ENCODE assay signal across 8 cellular contexts in genomic region chr15:82709081-82709420, GRCh38. TPM values are rescaled to one million over a fixed set of nuclear protein-coding genes. Genes with fewer than 3 reads are reported as not detected.
DNase-seq lines count a peak whose midpoint lies in the region; ATAC-seq, FAIRE-seq and TF ChIP-seq lines count a peak whose summit lies in the region.

No MANE protein-coding gene starts in this region.

- ATAC-seq in IMR-90 (ENCODE audit: low read depth) (no peak), K562 (no peak), HG02571 (IDR thresholded peaks at IDR 0.05; ENCODE audit: unreplicated experiment) (no peak), GM19467 (IDR thresholded peaks at IDR 0.05; ENCODE audit: unreplicated experiment) (no peak), GM18870 (IDR thresholded peaks at IDR 0.05; ENCODE audit: unreplicated experiment) (no peak)
- no peak for ATAC-seq in naive thymus-derived CD4-positive, alpha-beta T cell
- ATAC-seq in natural killer cell treated with Interleukin-12 subunit alpha and Interleukin-12 subunit beta and Interleukin-15 and Interleukin-18, amount 100 ng/mL, for 72 hours = no peak

- H3K27ac Mint-ChIP-seq in naive thymus-derived CD4-positive, alpha-beta T cell = no peak overlapping the region
- no peak overlapping the region for H3K27ac Mint-ChIP-seq in natural killer cell treated with Interleukin-12 subunit alpha and Interleukin-12 subunit beta and Interleukin-15 and Interleukin-18, amount 100 ng/mL, for 72 hours

- H3K4me1 ChIP-seq in IMR-90 (ENCODE audit: control insufficient read depth, insufficient read depth, low read length) (peaks cover 2% of the 10 kb centered on the region; the same call in 1 of the 2 replicates), K562 (replicated peaks in 1 of 2; ENCODE audit: control insufficient read depth in 2 of 2, insufficient read depth in 2 of 2, low read length in 2 of 2) (peaks cover 0 to 20% of the 10 kb centered on the region in 2 experiments; a peak in 3 of 5 replicates)
- peaks cover 0 to 4% of the 10 kb centered on the region in 2 donors for H3K4me1 ChIP-seq in naive thymus-derived CD4-positive, alpha-beta T cell (ENCODE audit: control insufficient read depth in 2 of 2, insufficient read depth in 2 of 2, low read length in 2 of 2)

- H2BK120ac ChIP-seq in IMR-90 (ENCODE audit: low read depth, low read length) = no peak overlapping the region

- no peak overlapping the region for H3K23ac ChIP-seq in IMR-90 (ENCODE audit: low read depth, low read length)

- H2AK5ac ChIP-seq in IMR-90 (ENCODE audit: low read depth, low read length) = no peak overlapping the region

- H4K8ac ChIP-seq in IMR-90 (ENCODE audit: low read depth in 2 of 2, low read length in 2 of 2) = no peak overlapping the region

- no peaks in the 10 kb centered on the region for H3K79me2 ChIP-seq in K562 (ENCODE audit: control insufficient read depth, insufficient read depth, low read length)

- H4K5ac ChIP-seq in IMR-90 (ENCODE audit: low read depth, low read length) = no peak overlapping the region

- peaks cover 0 to 2% (median 0%) of the 10 kb centered on the region in 11 donors for H3K9me3 Mint-ChIP-seq in naive thymus-derived CD4-positive, alpha-beta T cell
- H3K9me3 Mint-ChIP-seq in natural killer cell treated with Interleukin-12 subunit alpha and Interleukin-12 subunit beta and Interleukin-15 and Interleukin-18, amount 100 ng/mL, for 72 hours = no peaks in the 10 kb centered on the region

- CTCF ChIA-PET in IMR-90 (lab: Yijun Ruan, JAX) (no interaction called here), K562 (lab: Yijun Ruan, JAX; ENCODE audit: low intra/inter-chr PET ratio) (no interaction called here)
- CTCF ChIA-PET in naive thymus-derived CD4-positive, alpha-beta T cell (lab: Charles Lee) = no interaction called here

- peaks cover 6% of the 10 kb centered on the region; the same call in 1 of the 2 replicates for H3K9me1 ChIP-seq in IMR-90 (ENCODE audit: insufficient read depth, low read length)
- no peaks in the 10 kb centered on the region for H3K9me1 ChIP-seq in K562 (ENCODE audit: control insufficient read depth, insufficient read depth, low read length)

- H3K79me1 ChIP-seq in IMR-90 (ENCODE audit: low read depth in 1 of 2, low read length in 2 of 2) = no peaks in the 10 kb centered on the region

- no peak overlapping the region for H3K14ac ChIP-seq in IMR-90 (replicated peaks; ENCODE audit: low read depth, low read length)

- TF ChIP-seq CTCF in IMR-90 (conservative IDR thresholded peaks at IDR 0.05; ENCODE audit: low read depth, low read length) (no peak), K562 (IDR thresholded peaks at IDR 0.05 in 2 of 3, conservative IDR thresholded peaks at IDR 0.05 in 1 of 3; ENCODE audit: insufficient read depth in 2 of 3, low read depth in 1 of 3, low read length in 3 of 3) (no peak)

- 0% methylated on average over 8 of the region's 15 CpGs; no CpG with 5 or more reads in 1 of the 2 experiments for WGBS in IMR-90 (ENCODE audit: extremely low coverage in 2 of 2, insufficient read length in 1 of 2), 2 experiments
- WGBS in K562 (ENCODE audit: insufficient coverage, low coverage, missing lambda C conversion rate) = 6% methylated on average over 5 of the region's 15 CpGs

- H3K4me3 Mint-ChIP-seq in naive thymus-derived CD4-positive, alpha-beta T cell = no peak overlapping the region
- H3K4me3 Mint-ChIP-seq in natural killer cell treated with Interleukin-12 subunit alpha and Interleukin-12 subunit beta and Interleukin-15 and Interleukin-18, amount 100 ng/mL, for 72 hours = no peak overlapping the region

- TF ChIP-seq POLR2A in IMR-90 (IDR thresholded peaks at IDR 0.05; ENCODE audit: low read depth, low read length) (no peak), K562 (conservative IDR thresholded peaks at IDR 0.05) (no peak)

- no peak overlapping the region for H3K4ac ChIP-seq in IMR-90 (ENCODE audit: low read depth, low read length)

- intact Hi-C loops in IMR-90 (cut with micrococcal nuclease) (loop anchor here (5.0 to 10.0 kb wide), 3 partner anchors 47 to 164 kb away; partner anchors contain the start of gene RPS17), K562 (cut with micrococcal nuclease) (no loop called here)
- intact Hi-C loops in naive thymus-derived CD4-positive, alpha-beta T cell (cut with micrococcal nuclease) = loop anchor here (1.0 kb wide), 4 partner anchors 29 to 169 kb away; partner anchors contain the start of genes RPS17 (in 1 of the 2) and WHAMM (in 1 of the 2)

- dilution Hi-C loops in IMR-90 (cut with HindIII; ENCODE audit: low sequenced_read_pairs, unreplicated experiment) = no loop called here

- H3K4me1 Mint-ChIP-seq in naive thymus-derived CD4-positive, alpha-beta T cell = peaks cover 0 to 8% (median 0%) of the 10 kb centered on the region in 7 donors
- H3K4me1 Mint-ChIP-seq in natural killer cell treated with Interleukin-12 subunit alpha and Interleukin-12 subunit beta and Interleukin-15 and Interleukin-18, amount 100 ng/mL, for 72 hours (ENCODE audit: low read depth in 2 of 2) = peaks cover 0 to 4% of the 10 kb centered on the region in 2 donors

- H3K9ac ChIP-seq in IMR-90 (ENCODE audit: low read depth, low read length) (no peak overlapping the region), K562 (ENCODE audit: insufficient read depth in 1 of 2, low read depth in 2 of 2, low read length in 2 of 2) (peak overlapping the region in 1 of 2 experiments; percentile 76; a peak in 1 of 4 replicates)

- POLR2A ChIA-PET in IMR-90 (lab: Charles Lee; ENCODE audit: unreplicated experiment) (no interaction called here), K562 (lab: Yijun Ruan, JAX) (interaction anchor here (0.6 kb wide), 3 partner anchors 12 to 147 kb away, joined by 3 to 4 read pairs (median 3); no protein-coding TSS in a partner anchor)
- POLR2A ChIA-PET in naive thymus-derived CD4-positive, alpha-beta T cell (lab: Charles Lee) = interaction anchor here (1.1 kb wide), 2 partner anchors 29 to 168 kb away, joined by 3 to 4 read pairs; partner anchors contain the start of gene RPS17

- no peak for FAIRE-seq in K562 (lab: Jason Lieb, UNC)

- no peaks in the 10 kb centered on the region for H3K9me3 ChIP-seq in IMR-90 (ENCODE audit: control insufficient read depth, insufficient read depth, low read length)
- no peaks in the 10 kb centered on the region for H3K9me3 ChIP-seq in K562 (replicated peaks; ENCODE audit: control insufficient read depth, insufficient read depth, low read depth, low read length)
- H3K9me3 ChIP-seq in naive thymus-derived CD4-positive, alpha-beta T cell (ENCODE audit: control insufficient read depth in 2 of 3, low read length in 3 of 3) = no peaks in the 10 kb centered on the region

- peak overlapping the region; percentile 65 for H2AK9ac ChIP-seq in IMR-90 (replicated peaks; ENCODE audit: low read depth, low read length, poor library complexity)

- H2AFZ ChIP-seq in IMR-90 (replicated peaks; ENCODE audit: low read length, poor library complexity) (peak overlapping the region; percentile 92), K562 (ENCODE audit: low read depth, low read length) (peak overlapping the region; percentile 77)

- H4K20me1 ChIP-seq in IMR-90 (ENCODE audit: insufficient read depth, low read length) (no peaks in the 10 kb centered on the region), K562 (replicated peaks; ENCODE audit: control insufficient read depth, insufficient read depth, low read length) (peaks cover 5% of the 10 kb centered on the region)

- peak overlapping the region; percentile 27; the same call in 1 of the 2 replicates for H3K4me2 ChIP-seq in IMR-90 (ENCODE audit: low read depth, low read length)
- H3K4me2 ChIP-seq in K562 (ENCODE audit: insufficient read depth, low read length) = peak overlapping the region; percentile 78

- no peak overlapping the region for H3K18ac ChIP-seq in IMR-90 (ENCODE audit: low read depth, low read length)

- H3K36me3 ChIP-seq in IMR-90 (ENCODE audit: control insufficient read depth, insufficient read depth, low read length) (no peaks in the 10 kb centered on the region), K562 (ENCODE audit: control insufficient read depth, insufficient read depth, low read length) (no peaks in the 10 kb centered on the region)
- no peaks in the 10 kb centered on the region for H3K36me3 ChIP-seq in naive thymus-derived CD4-positive, alpha-beta T cell (ENCODE audit: control insufficient read depth in 2 of 3, insufficient read depth in 3 of 3, low read length in 3 of 3)

- in situ Hi-C loops in IMR-90 (cut with MboI; ENCODE audit: low sequenced_read_pairs) = no loop called here
- in situ Hi-C loops in K562 (cut with MboI) = no loop called here

- DNase-seq in COR-L47 (lab: John Stamatoyannopoulos, UW) (peak; percentile 16), IMR-90 (no peak), K562 (ENCODE audit: extremely low read depth in 1 of 4, low spot score in 3 of 4) (peak in 2 of 4 experiments; percentile 34 to 44)
- DNase-seq in naive thymus-derived CD4-positive, alpha-beta T cell = peak in 1 of 9 donors; percentile 10
- DNase-seq in natural killer cell treated with Interleukin-12 subunit alpha and Interleukin-12 subunit beta and Interleukin-15 and Interleukin-18, amount 100 ng/mL, for 72 hours (ENCODE audit: low spot score) = no peak

- H2BK15ac ChIP-seq in IMR-90 (ENCODE audit: low read depth, low read length) = no peak overlapping the region

- no peaks in the 10 kb centered on the region for H3K36me3 Mint-ChIP-seq in naive thymus-derived CD4-positive, alpha-beta T cell
- no peaks in the 10 kb centered on the region for H3K36me3 Mint-ChIP-seq in natural killer cell treated with Interleukin-12 subunit alpha and Interleukin-12 subunit beta and Interleukin-15 and Interleukin-18, amount 100 ng/mL, for 72 hours

- H3K27me3 ChIP-seq in IMR-90 (ENCODE audit: control insufficient read depth, insufficient read depth, low read length) = 0 out of 2 replicates have a peak, but pooled peaks cover 2% of the 10 kb centered on the region
- peaks cover 2 to 35% of the 10 kb centered on the region in 2 experiments; a peak in 4 of 5 replicates for H3K27me3 ChIP-seq in K562 (ENCODE audit: control insufficient read depth in 2 of 2, insufficient read depth in 2 of 2, low read length in 2 of 2)
- H3K27me3 ChIP-seq in naive thymus-derived CD4-positive, alpha-beta T cell (ENCODE audit: control insufficient read depth in 2 of 2, insufficient read depth in 2 of 2, low read length in 2 of 2) = peaks cover 0 to 2% of the 10 kb centered on the region in 2 donors

- TF ChIP-seq RAD21 in IMR-90 (IDR thresholded peaks at IDR 0.05; ENCODE audit: low read length) (no peak), K562 (CRISPR knock-in tag; conservative IDR thresholded peaks at IDR 0.05 in 1 of 2, IDR thresholded peaks at IDR 0.05 in 1 of 2) (no peak)

- H3K27me3 Mint-ChIP-seq in naive thymus-derived CD4-positive, alpha-beta T cell = peaks cover 0 to 29% (median 18%) of the 10 kb centered on the region in 5 donors
- peaks cover 10 to 14% of the 10 kb centered on the region in 2 donors for H3K27me3 Mint-ChIP-seq in natural killer cell treated with Interleukin-12 subunit alpha and Interleukin-12 subunit beta and Interleukin-15 and Interleukin-18, amount 100 ng/mL, for 72 hours

- H4K91ac ChIP-seq in IMR-90 (ENCODE audit: insufficient read depth, low read depth, low read length) = no peak overlapping the region

- H3K27ac ChIP-seq in IMR-90 (ENCODE audit: insufficient read depth, low read length) (no peak overlapping the region), K562 (ENCODE audit: extremely low read depth, low read depth, low read length) (no peak overlapping the region)
- no peak overlapping the region for H3K27ac ChIP-seq in naive thymus-derived CD4-positive, alpha-beta T cell (ENCODE audit: low read depth, low read length)

- BruUV-seq in IMR-90 (replicated peaks; lab: Mats Ljungman, UMichigan) (no TSS peak), K562 (replicated peaks; lab: Mats Ljungman, UMichigan) (no TSS peak)

- no peak overlapping the region for H2BK5ac ChIP-seq in IMR-90 (ENCODE audit: low read depth, low read length, poor library complexity, severe bottlenecking)

- H3K56ac ChIP-seq in IMR-90 (ENCODE audit: extremely low read depth, insufficient read depth, low read length) = no peak overlapping the region

- H3K4me3 ChIP-seq in IMR-90 (ENCODE audit: insufficient read depth, low read depth, low read length) = peak overlapping the region; percentile 48; the same call in 1 of the 2 replicates
- H3K4me3 ChIP-seq in K562 = peak overlapping the region; percentile 74
- H3K4me3 ChIP-seq in naive thymus-derived CD4-positive, alpha-beta T cell (ENCODE audit: low read length) = peak overlapping the region; percentile 36

- no peak overlapping the region for H2BK20ac ChIP-seq in IMR-90 (ENCODE audit: low read depth, low read length)

- TF ChIP-seq EP300 in K562 (IDR thresholded peaks at IDR 0.05; ENCODE audit: low read length) = no peak

RNA-seq across cellular contexts. Expression of gene AP3B2, which starts 0.6 kb away (rescaled TPM):
- total RNA-seq in IMR-90 (2012; rRNA removed) = not detected in 2 replicates
- 0.07 and 0.14 TPM in 2 replicates for polyA plus RNA-seq in IMR-90 (2012; rRNA removed)
- 0.13 TPM in 1 of 2 replicates, not detected in the other for polyA plus RNA-seq in IMR-90 (2012; cell fraction: cytosol; rRNA removed)
- 0.21 and 0.38 TPM in 2 replicates for polyA plus RNA-seq in IMR-90 (2012; cell fraction: nucleus; rRNA removed; ENCODE audit: low replicate concordance)
- 0.88 and 1.1 TPM in 2 replicates for total RNA-seq in K562 (2011; cell fraction: chromatin; rRNA removed; ENCODE audit: low replicate concordance)
- total RNA-seq in K562 (2011; cell fraction: nucleolus; rRNA removed) = 0.33 and 0.66 TPM in 2 replicates
- total RNA-seq in K562 (2011; cell fraction: nucleoplasm; rRNA removed) = 0.22 and 0.84 TPM in 2 replicates
- 0.09 TPM in 1 of 2 replicates, not detected in the other for total RNA-seq in K562 (2014; rRNA removed)
- total RNA-seq in K562 (2014; rRNA removed; fragmentation: Illumina TruSeq; extraction: Trizol) = 0.04 and 0.19 TPM in 2 replicates
- total RNA-seq in K562 (2015; rRNA removed; fragmentation: Illumina TruSeq; extraction: Trizol) = not detected in 2 replicates
- 0.18 TPM in 1 of 2 replicates, not detected in the other for total RNA-seq in K562 (2021)
- 0.15 and 0.46 TPM in 2 replicates for polyA plus RNA-seq in K562 (2011; rRNA removed)
- polyA plus RNA-seq in K562 (2011; cell fraction: cytosol; rRNA removed) = 0.27 and 0.41 TPM in 2 replicates
- 1.2 and 1.4 TPM in 2 replicates for polyA plus RNA-seq in K562 (2011; cell fraction: nucleus; rRNA removed)
- 0.27 and 0.73 TPM in 2 replicates for polyA plus RNA-seq in K562 (2012)
- polyA plus RNA-seq in K562 (2014; fragmentation: Illumina TruSeq; extraction: Trizol) = 0.13 and 0.14 TPM in 2 replicates
- polyA plus RNA-seq in K562 (2014; fragmentation: Nextera tagmentation; extraction: Ambion mirVana) = under 1 TPM; 0.10 to 0.11 TPM
- 0.03 and 0.04 TPM in 2 replicates for polyA plus RNA-seq in K562 (2014; rRNA removed)
- 0.21 TPM in 1 of 2 replicates, not detected in the other for polyA minus RNA-seq in K562 (2011; rRNA and poly(A)+ RNA removed)
- polyA minus RNA-seq in K562 (2011; cell fraction: cytosol; rRNA and poly(A)+ RNA removed) = not detected in 2 replicates
- 0.22 TPM in 1 of 2 replicates, not detected in the other for polyA minus RNA-seq in K562 (2011; cell fraction: nucleus; rRNA and poly(A)+ RNA removed)
- 1 to 10 TPM in 1 of 5 experiments, under 1 TPM in 3, not detected in 1; 0.56 to 1.2 (median 0.85) TPM for total RNA-seq in naive thymus-derived CD4-positive, alpha-beta T cell
- polyA plus RNA-seq in naive thymus-derived CD4-positive, alpha-beta T cell = under 1 TPM; 0.35 to 0.70 TPM
- total RNA-seq in natural killer cell treated with Interleukin-12 subunit alpha and Interleukin-12 subunit beta and Interleukin-15 and Interleukin-18, amount 100 ng/mL, for 72 hours = 1 to 10 TPM; 1.1 to 1.4 TPM
